Comparison of ENCODE assay signal across 21 cellular contexts in the genomic region with DNA sequence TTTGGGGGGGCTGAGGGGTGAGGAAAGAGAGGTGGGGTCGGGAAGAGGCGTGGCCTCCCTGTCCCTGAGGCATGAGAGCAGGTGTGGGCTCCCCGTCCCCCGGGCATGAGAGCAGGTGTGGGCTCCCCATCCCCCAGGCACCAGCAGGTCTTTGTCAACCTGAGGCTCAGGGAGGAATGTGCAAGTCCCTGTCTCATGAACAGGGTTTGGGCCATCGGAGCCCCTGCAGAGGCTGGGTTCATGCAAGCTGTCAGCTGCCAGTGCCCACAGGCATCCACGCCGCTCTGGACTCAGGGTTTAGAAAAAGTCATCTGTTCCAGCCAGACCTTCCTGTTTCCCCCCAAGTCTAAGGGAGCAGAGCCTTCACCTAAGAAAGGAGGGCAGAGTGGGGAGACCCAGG. TPM values are rescaled to one million over a fixed set of nuclear protein-coding genes. Genes with fewer than 3 reads are reported as not detected.
"Had no signal": no experiment of that assay in that cellular context is flagged by ENCODE, and none has a peak within 500 bp of the region (broad histone marks: within the 10 kb centered on the region; RNA-seq: fewer than 3 reads in every experiment).

No MANE protein-coding gene starts in this region.

- H3K36me3 ChIP-seq: right atrium auricular region had no signal

- DNase-seq: activated B cell treated with CpG ODN at 0.5 μM for 24 hours; activated CD4-positive, alpha-beta T cell treated with anti-CD3 and anti-CD28 coated beads, Interleukin-2, amount 10 ng/mL, durations not matched to agents 24 days and 14 days; activated CD8-positive, alpha-beta memory T cell treated with anti-CD3 and anti-CD28 coated beads for 24 hours; activated naive CD8-positive, alpha-beta T cell treated with anti-CD3 and anti-CD28 coated beads, Interleukin-2, amount 10 ng/mL, durations not matched to agents 7 days and 5 days; aorta; cerebellar nuclear complex; effector memory CD4-positive, alpha-beta T cell; immature natural killer cell; nephron progenitor cell; small intestine; stimulated activated CD4-positive, alpha-beta T cell treated with anti-CD3 and anti-CD28 coated beads, Interleukin-4, amount 100 ng/mL, for 4 hours; stimulated activated CD8-positive, alpha-beta memory T cell treated with anti-CD3 and anti-CD28 coated beads, Interleukin-4, amount 100 ng/mL, for 48 hours; stimulated activated naive CD8-positive, alpha-beta T cell treated with anti-CD3 and anti-CD28 coated beads, Interleukin-15, Interleukin-2, amounts not matched to agents 100 U/mL and 50 U/mL, for 24 hours; upper lobe of right lung had no signal

- H3K9me3 ChIP-seq: right atrium auricular region, upper lobe of right lung had no signal

- H3K27ac ChIP-seq: epithelial cell of prostate, right atrium auricular region, upper lobe of right lung had no signal

- H3K4me3 ChIP-seq: right atrium auricular region, upper lobe of right lung had no signal

- H3K4me1 ChIP-seq: upper lobe of right lung had no signal

- H3K27me3 ChIP-seq: right atrium auricular region, upper lobe of right lung had no signal

RNA-seq across cellular contexts. Expression of a gene that starts 32.2 kb away (rescaled TPM):
- total RNA-seq: activated B cell treated with CpG ODN at 0.5 μM for 24 hours; activated CD4-positive, alpha-beta T cell treated with anti-CD3 and anti-CD28 coated beads, Interleukin-2, amount 10 ng/mL, durations not matched to agents 24 days and 14 days; activated naive CD8-positive, alpha-beta T cell treated with anti-CD3 and anti-CD28 coated beads, Interleukin-2, amount 10 ng/mL, durations not matched to agents 7 days and 5 days; activated T-helper 1 cell treated with anti-CD3 and anti-CD28 coated beads, Interleukin-12 subunit alpha, Interleukin-12 subunit beta, Interleukin-2, Interleukin-4 antibody, amounts not matched to agents 30 ng/mL and 10 ng/mL and 1 ng/mL, durations not matched to agents 14 hours and 24 hours and 36 hours; aorta; frontal cortex; omental fat pad; right atrium auricular region; T-helper 2 cell treated with Interferon-gamma antibody and Interleukin-4, amounts not matched to agents 100 ng/mL and 5 ng/mL, for 36 hours; temporal lobe; upper lobe of right lung had no signal
- polyA plus RNA-seq: aorta, immature natural killer cell had no signal
